Comparison of ENCODE assay signal across 21 cellular contexts in the genomic region with DNA sequence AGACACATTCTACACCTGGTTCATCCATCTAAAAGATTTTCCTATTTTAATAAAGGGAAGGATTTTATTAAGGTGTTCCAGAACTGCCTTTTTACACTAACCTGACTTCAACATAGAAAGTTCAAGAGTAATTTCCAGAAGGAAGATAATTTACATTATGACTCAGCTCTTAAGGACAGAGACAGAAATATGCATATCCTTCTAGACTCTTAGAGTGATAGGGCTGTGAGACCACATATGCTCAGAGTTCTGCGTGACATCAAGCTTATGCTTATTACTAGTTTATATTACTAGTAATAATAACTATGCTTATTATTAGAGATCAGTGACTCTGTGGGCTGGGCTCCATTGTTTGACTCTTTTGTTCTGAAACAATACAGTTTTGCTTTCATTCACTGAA. TPM values are rescaled to one million over a fixed set of nuclear protein-coding genes. Genes with fewer than 3 reads are reported as not detected.
DNase-seq lines count a peak whose midpoint lies in the region; ATAC-seq, FAIRE-seq and TF ChIP-seq lines count a peak whose summit lies in the region.
"Had no signal": no experiment of that assay in that cellular context is flagged by ENCODE, and none has a peak within 500 bp of the region (broad histone marks: within the 10 kb centered on the region; RNA-seq: fewer than 3 reads in every experiment).

No MANE protein-coding gene starts in this region.

- 0 out of 2 replicates have a peak overlapping the region, but pooled peaks have one; percentile 31 for H2BK20ac ChIP-seq in IMR-90 (ENCODE audit: low read depth, low read length)

- dilution Hi-C loops in IMR-90 (cut with HindIII; ENCODE audit: low sequenced_read_pairs, unreplicated experiment), result no loop called here

- no peak overlapping the region for H3K9ac ChIP-seq in IMR-90 (ENCODE audit: low read depth, low read length)
- H3K9ac ChIP-seq in GM12878 (ENCODE audit: control insufficient read depth, insufficient read depth, low read length), result no peak overlapping the region
- H3K9ac ChIP-seq in neural cell (ENCODE audit: low read length), result no peak overlapping the region

- H2AK9ac ChIP-seq in IMR-90 (replicated peaks; ENCODE audit: low read depth, low read length, poor library complexity), result no peak overlapping the region

- no peak overlapping the region for H3K14ac ChIP-seq in IMR-90 (replicated peaks; ENCODE audit: low read depth, low read length)

- in situ Hi-C loops in IMR-90 (cut with MboI; ENCODE audit: low sequenced_read_pairs) (no loop called here), GM12878 (cut with MboI) (loop anchor here (5.0 kb wide), 1 partner anchor 227 kb away; no protein-coding TSS in a partner anchor)

- RAD21 ChIA-PET in GM12878 (lab: Charles Lee; ENCODE audit: unreplicated experiment), result no interaction called here

- no peak for TF ChIP-seq CTCF in IMR-90 (conservative IDR thresholded peaks at IDR 0.05; ENCODE audit: low read depth, low read length)
- TF ChIP-seq CTCF in OCI-LY7 (conservative IDR thresholded peaks at IDR 0.05; ENCODE audit: low read length), result no peak
- TF ChIP-seq CTCF in GM12878 (IDR thresholded peaks at IDR 0.05 in 2 of 3, conservative IDR thresholded peaks at IDR 0.05 in 1 of 3; ENCODE audit: control insufficient read depth in 2 of 3, extremely low read depth in 1 of 3, insufficient read depth in 1 of 3, low read depth in 3 of 3, low read length in 3 of 3), result no peak
- no peak for TF ChIP-seq CTCF in neural cell (IDR thresholded peaks at IDR 0.05; ENCODE audit: poor library complexity, severe bottlenecking)

- TF ChIP-seq EP300 in GM12878 (IDR thresholded peaks at IDR 0.05; ENCODE audit: borderline replicate concordance in 1 of 2, control insufficient read depth in 1 of 2, low read depth in 2 of 2, low read length in 2 of 2), result no peak
- no peak for TF ChIP-seq EP300 in neural cell (conservative IDR thresholded peaks at IDR 0.05; ENCODE audit: poor library complexity, severe bottlenecking)

- CTCF ChIA-PET in IMR-90 (lab: Yijun Ruan, JAX) (interaction anchor here (0.6 to 1.0 kb wide), 2 partner anchors 52 to 1329 kb away, joined by 4 to 5 read pairs; no protein-coding TSS in a partner anchor), OCI-LY7 (lab: Charles Lee; ENCODE audit: unreplicated experiment) (no interaction called here), GM12878 (lab: Yijun Ruan, JAX) (interaction anchor here (0.6 kb wide), 1 partner anchor 10 kb away, joined by 3 read pairs; no protein-coding TSS in a partner anchor)

- no peaks in the 10 kb centered on the region for H3K79me1 ChIP-seq in IMR-90 (ENCODE audit: low read depth in 1 of 2, low read length in 2 of 2)

- no peaks in the 10 kb centered on the region for H3K79me2 ChIP-seq in OCI-LY7 (ENCODE audit: insufficient read depth, low read depth, low read length)
- H3K79me2 ChIP-seq in GM12878 (ENCODE audit: control insufficient read depth, insufficient read depth, low read length), result no peaks in the 10 kb centered on the region
- no peaks in the 10 kb centered on the region for H3K79me2 ChIP-seq in neural cell (replicated peaks; ENCODE audit: insufficient read depth, low read length)

- no peak overlapping the region for H2AFZ ChIP-seq in IMR-90 (replicated peaks; ENCODE audit: low read length, poor library complexity)
- no peak overlapping the region for H2AFZ ChIP-seq in OCI-LY7 (ENCODE audit: low read length)
- no peak overlapping the region for H2AFZ ChIP-seq in GM12878 (ENCODE audit: control insufficient read depth, low read depth, low read length)
- no peak overlapping the region for H2AFZ ChIP-seq in neural cell (ENCODE audit: low read depth, low read length)

- peak overlapping the region; percentile 41; the same call in 1 of the 2 replicates for H3K18ac ChIP-seq in IMR-90 (ENCODE audit: low read depth, low read length)

- intact Hi-C loops in IMR-90 (cut with micrococcal nuclease), result loop anchor here (5.0 kb wide), 1 partner anchor 102 kb away; no protein-coding TSS in a partner anchor
- intact Hi-C loops in OCI-LY7 (cut with micrococcal nuclease; ENCODE audit: unreplicated experiment), result no loop called here
- intact Hi-C loops in GM12878 (cut with micrococcal nuclease; ENCODE audit: unreplicated experiment), result no loop called here

- no peak overlapping the region for H2BK120ac ChIP-seq in IMR-90 (ENCODE audit: low read depth, low read length)

- no peak overlapping the region for H2AK5ac ChIP-seq in IMR-90 (ENCODE audit: low read depth, low read length)

- no CpG with 5 or more reads among the region's 1 CpG for WGBS in IMR-90 (ENCODE audit: extremely low coverage in 2 of 2, insufficient read length in 1 of 2), 2 experiments
- WGBS in GM12878 (ENCODE audit: insufficient coverage, insufficient replicate concordance, low lambda C conversion rate, missing lambda C conversion rate), result 36% methylated on average over 1 of the region's 1 CpG

- H3K36me3 ChIP-seq in IMR-90 (ENCODE audit: control insufficient read depth, insufficient read depth, low read length), result no peaks in the 10 kb centered on the region
- no peaks in the 10 kb centered on the region for H3K36me3 ChIP-seq in OCI-LY7 (ENCODE audit: insufficient read depth, low read length)
- no peaks in the 10 kb centered on the region for H3K36me3 ChIP-seq in GM12878 (ENCODE audit: control insufficient read depth in 2 of 2, insufficient read depth in 2 of 2, low read length in 1 of 2)
- H3K36me3 ChIP-seq in neural cell (ENCODE audit: insufficient read depth, low read length), result no peaks in the 10 kb centered on the region

- TF ChIP-seq RAD21 in IMR-90 (IDR thresholded peaks at IDR 0.05; ENCODE audit: low read length), result no peak
- TF ChIP-seq RAD21 in GM12878 (IDR thresholded peaks at IDR 0.05; ENCODE audit: insufficient read depth, low read depth, low read length), result no peak
- no peak for TF ChIP-seq RAD21 in neural cell (conservative IDR thresholded peaks at IDR 0.05)

- H3K4me3 ChIP-seq in IMR-90 (ENCODE audit: insufficient read depth, low read depth, low read length), result no peak overlapping the region
- H3K4me3 ChIP-seq in OCI-LY7 (ENCODE audit: low read depth, low read length, poor library complexity, severe bottlenecking), result no peak overlapping the region
- no peak overlapping the region for H3K4me3 ChIP-seq in GM12878
- H3K4me3 ChIP-seq in neural cell (ENCODE audit: low read length), result no peak overlapping the region

- H4K5ac ChIP-seq in IMR-90 (ENCODE audit: low read depth, low read length), result no peak overlapping the region

- no peaks in the 10 kb centered on the region for H3K27me3 ChIP-seq in IMR-90 (ENCODE audit: control insufficient read depth, insufficient read depth, low read length)
- peaks cover 2 to 4% of the 10 kb centered on the region in 2 experiments; a peak in 3 of 4 replicates for H3K27me3 ChIP-seq in GM12878 (replicated peaks in 1 of 2; ENCODE audit: control insufficient read depth in 2 of 2, insufficient read depth in 2 of 2, low read length in 1 of 2)
- peaks cover 17% of the 10 kb centered on the region for H3K27me3 ChIP-seq in neural cell (ENCODE audit: insufficient read depth, low read depth, low read length)

- H4K20me1 ChIP-seq in IMR-90 (ENCODE audit: insufficient read depth, low read length), result no peaks in the 10 kb centered on the region
- no peaks in the 10 kb centered on the region for H4K20me1 ChIP-seq in OCI-LY7 (ENCODE audit: insufficient read depth, low read length)
- no peaks in the 10 kb centered on the region for H4K20me1 ChIP-seq in GM12878 (ENCODE audit: control insufficient read depth, insufficient read depth)
- H4K20me1 ChIP-seq in neural cell (ENCODE audit: insufficient read depth), result no peaks in the 10 kb centered on the region

- POLR2A ChIA-PET in IMR-90 (lab: Charles Lee; ENCODE audit: unreplicated experiment) (no interaction called here), OCI-LY7 (lab: Charles Lee) (interaction anchor here (0.7 to 1.3 kb wide), 3 partner anchors 11 to 489 kb away, joined by 3 to 4 read pairs (median 3); no protein-coding TSS in a partner anchor), GM12878 (lab: Charles Lee) (no interaction called here)

- no peak overlapping the region for H3K23ac ChIP-seq in IMR-90 (ENCODE audit: low read depth, low read length)

- ATAC-seq in IMR-90 (ENCODE audit: low read depth) (peak; percentile 21; the same call in 1 of the 2 replicates), GM12878 (peak; percentile 18; the same call in 2 of the 3 replicates), GM21390 (IDR thresholded peaks at IDR 0.05; ENCODE audit: unreplicated experiment) (no peak)
- ATAC-seq: SK-N-SH treated with all-trans-retinoic acid at 6 μM for 48 hours had no signal

- DNase-seq in IMR-90 (peak; percentile 54), OCI-LY7 (ENCODE audit: low spot score) (no peak), GM12878 (ENCODE audit: low read depth, low spot score) (no peak), A172 (ENCODE audit: low spot score) (no peak)
- no peak for DNase-seq in stimulated activated CD4-positive, alpha-beta T cell treated with anti-CD3 and anti-CD28 coated beads, Interleukin-12 subunit alpha, Interleukin-12 subunit beta, amount 100 ng/mL, for 4 hours
- DNase-seq: CD4-positive, CD25-positive, alpha-beta regulatory T cell; DMS 273 treated with DMSO at 0.1 percent for 48 hours; EL; KG1; NCI-H1048; NCI-H1436 treated with DMSO at 0.1 percent for 48 hours; NCI-H2029 treated with DMSO at 0.1 percent for 48 hours; NCI-H2171; NK-92 treated with Interleukin-12 subunit alpha and Interleukin-12 subunit beta, amount 100 ng/mL, for 24 hours; OCI-M1; RPMI8226; SIG-M5; T-helper 1 cell had no signal

- BruUV-seq in IMR-90 (replicated peaks; lab: Mats Ljungman, UMichigan) (no TSS peak), OCI-LY7 (replicated peaks; lab: Mats Ljungman, UMichigan) (no TSS peak), GM12878 (replicated peaks; lab: Mats Ljungman, UMichigan) (no TSS peak)

- no peaks in the 10 kb centered on the region for H3K9me1 ChIP-seq in IMR-90 (ENCODE audit: insufficient read depth, low read length)

- no peak overlapping the region for H2BK15ac ChIP-seq in IMR-90 (ENCODE audit: low read depth, low read length)

- TF ChIP-seq POLR2A in IMR-90 (IDR thresholded peaks at IDR 0.05; ENCODE audit: low read depth, low read length) (no peak), GM12878 (IDR thresholded peaks at IDR 0.05; ENCODE audit: low read depth, low read length) (no peak)

- no peak overlapping the region for H3K4me2 ChIP-seq in IMR-90 (ENCODE audit: low read depth, low read length)
- H3K4me2 ChIP-seq in OCI-LY7 (ENCODE audit: low read length), result peak overlapping the region; percentile 87; the same call in 1 of the 2 replicates
- H3K4me2 ChIP-seq in GM12878 (ENCODE audit: control insufficient read depth, insufficient read depth), result no peak overlapping the region
- no peak overlapping the region for H3K4me2 ChIP-seq in neural cell (ENCODE audit: low read length)

- H3K9me2 ChIP-seq in OCI-LY7 (ENCODE audit: insufficient read depth, low read length) (no peaks in the 10 kb centered on the region), neural cell (ENCODE audit: insufficient read depth, low read length) (no peaks in the 10 kb centered on the region)

- H4K8ac ChIP-seq in IMR-90 (ENCODE audit: low read depth in 2 of 2, low read length in 2 of 2), result no peak overlapping the region

- no peak overlapping the region for H3K56ac ChIP-seq in IMR-90 (ENCODE audit: extremely low read depth, insufficient read depth, low read length)

- H3K4me1 ChIP-seq in IMR-90 (ENCODE audit: control insufficient read depth, insufficient read depth, low read length), result peaks cover 3% of the 10 kb centered on the region
- H3K4me1 ChIP-seq in OCI-LY7 (ENCODE audit: insufficient read depth, low read length, poor library complexity, severe bottlenecking), result peaks cover 19% of the 10 kb centered on the region
- H3K4me1 ChIP-seq in GM12878 (ENCODE audit: control insufficient read depth, insufficient read depth, low read length), result no peaks in the 10 kb centered on the region

- SMC1A ChIA-PET in GM12878 (lab: Charles Lee; ENCODE audit: uncharacterized antibody, unreplicated experiment), result interaction anchor here (1.1 kb wide), 1 partner anchor 553 kb away, joined by 3 read pairs; no protein-coding TSS in a partner anchor

- H2BK5ac ChIP-seq in IMR-90 (ENCODE audit: low read depth, low read length, poor library complexity, severe bottlenecking), result no peak overlapping the region

- no peak overlapping the region for H4K91ac ChIP-seq in IMR-90 (ENCODE audit: insufficient read depth, low read depth, low read length)

- FAIRE-seq in GM12878 (lab: Jason Lieb, UNC), result no peak

- no peak overlapping the region for H3K4ac ChIP-seq in IMR-90 (ENCODE audit: low read depth, low read length)

- H3F3A ChIP-seq in neural cell (ENCODE audit: insufficient read depth, low read length, poor library complexity, severe bottlenecking), result no peaks in the 10 kb centered on the region

- H3K9me3 ChIP-seq in IMR-90 (ENCODE audit: control insufficient read depth, insufficient read depth, low read length), result no peaks in the 10 kb centered on the region
- no peaks in the 10 kb centered on the region for H3K9me3 ChIP-seq in OCI-LY7 (ENCODE audit: low read length)
- no peaks in the 10 kb centered on the region for H3K9me3 ChIP-seq in GM12878 (replicated peaks; ENCODE audit: control insufficient read depth, insufficient read depth, low read length)
- no peaks in the 10 kb centered on the region for H3K9me3 ChIP-seq in neural cell (ENCODE audit: low read length)

- H3K27ac ChIP-seq in IMR-90 (ENCODE audit: insufficient read depth, low read length), result no peak overlapping the region
- H3K27ac ChIP-seq in OCI-LY7 (ENCODE audit: low read depth, low read length, poor library complexity, severe bottlenecking), result no peak overlapping the region
- H3K27ac ChIP-seq in GM12878 (ENCODE audit: control insufficient read depth, insufficient read depth), result no peak overlapping the region
- H3K27ac ChIP-seq in neural cell (ENCODE audit: low read length), result peak overlapping the region; percentile 24

RNA-seq across cellular contexts. Expression of a gene that starts 4.6 kb away (rescaled TPM):
- total RNA-seq in IMR-90 (2012; rRNA removed) (3.0 and 3.1 TPM in 2 replicates), OCI-LY7 (2022) (6.0 and 8.8 TPM in 2 replicates), GM12878 (2014; rRNA removed) (not detected in 2 replicates), GM12878 (2014; rRNA removed; fragmentation: Illumina TruSeq; extraction: Trizol) (not detected in 2 replicates), GM12878 (2021) (0.08 and 0.13 TPM in 2 replicates)
- polyA plus RNA-seq in IMR-90 (2012; rRNA removed) (1.5 and 2.1 TPM in 2 replicates), GM12878 (2011; rRNA removed) (0.05 TPM in 1 of 2 replicates, not detected in the other), GM12878 (2014; fragmentation: Illumina TruSeq; extraction: Trizol) (not detected in 2 replicates), GM12878 (2014; fragmentation: Nextera tagmentation; extraction: Ambion mirVana) (not detected), GM12878 (2014; rRNA removed) (not detected in 2 replicates), GM12878 (2016; fragmentation: Nextera tagmentation; extraction: Ambion mirVana) (not detected), neural cell (1.0 and 1.3 TPM in 2 replicates)
- polyA plus RNA-seq in IMR-90 (2012; cell fraction: cytosol; rRNA removed), result 0.80 and 1.4 TPM in 2 replicates
- 0.44 and 2.8 TPM in 2 replicates for polyA plus RNA-seq in IMR-90 (2012; cell fraction: nucleus; rRNA removed; ENCODE audit: low replicate concordance)
- 0.98 and 1.0 TPM in 2 replicates for total RNA-seq in OCI-LY7 (2014; rRNA removed; shearing (Covaris generic))
- total RNA-seq in GM12878 (2013; cell fraction: nucleolus; rRNA removed), result not detected in 2 replicates
- not detected for polyA plus RNA-seq in GM12878 (2011; ENCODE audit: low read depth)
- polyA plus RNA-seq in GM12878 (2011; cell fraction: cytosol; rRNA removed), result not detected in 2 replicates
- polyA plus RNA-seq in GM12878 (2011; cell fraction: nucleus; rRNA removed), result not detected in 2 replicates
- polyA plus RNA-seq in GM12878 (2012), result 0.04 and 0.05 TPM in 2 replicates
- not detected in 2 replicates for polyA minus RNA-seq in GM12878 (2011; rRNA and poly(A)+ RNA removed)
- not detected in 2 replicates for polyA minus RNA-seq in GM12878 (2011; cell fraction: cytosol; rRNA and poly(A)+ RNA removed)
- polyA minus RNA-seq in GM12878 (2011; cell fraction: nucleus; rRNA and poly(A)+ RNA removed), result not detected in 2 replicates
- 1.6 and 1.7 TPM in 2 replicates for polyA minus RNA-seq in neural cell
- total RNA-seq in A172 (2014; rRNA removed; shearing (Covaris generic)), result 14.4 and 15.8 TPM in 2 replicates
- total RNA-seq: CD4-positive, CD25-positive, alpha-beta regulatory T cell had no signal
